Comparison of ENCODE assay signal across 22 cellular contexts in genomic region chr13:98651716-98652115, GRCh38.
DNase-seq lines count a peak whose midpoint lies in the region; ATAC-seq and TF ChIP-seq lines count a peak whose summit lies in the region.
"Had no signal": no experiment of that assay in that cellular context is flagged by ENCODE, and none has a peak within 500 bp of the region (broad histone marks: within the 10 kb centered on the region; RNA-seq: fewer than 3 reads in every experiment).

No MANE protein-coding gene starts in this region.

- POLR2A ChIA-PET in Caco-2 (lab: Charles Lee) = interaction anchor here (2.5 kb wide), 1 partner anchor 167 kb away, joined by 11 read pairs; no protein-coding TSS in a partner anchor

- H3K27ac ChIP-seq in SJCRH30 = no peak overlapping the region
- peak overlapping the region in 3 of 4 donors; percentile 49 to 73 (median 50) for H3K27ac ChIP-seq in esophagus squamous epithelium

- H3K4me1 ChIP-seq in Caco-2 = peaks cover 67% of the 10 kb centered on the region
- peaks cover 33% of the 10 kb centered on the region for H3K4me1 ChIP-seq in SJCRH30
- peaks cover 0 to 43% (median 8%) of the 10 kb centered on the region in 3 donors for H3K4me1 ChIP-seq in esophagus squamous epithelium

- no TSS peak for BruUV-seq in Caco-2 (replicated peaks; lab: Mats Ljungman, UMichigan)

- H3K4me3 Mint-ChIP-seq in Caco-2 (ENCODE audit: unreplicated experiment) = peak overlapping the region; percentile 18

- no peak for TF ChIP-seq POLR2A in esophagus squamous epithelium (IDR thresholded peaks at IDR 0.05)

- H3K27ac Mint-ChIP-seq in Caco-2 (ENCODE audit: unreplicated experiment) = peak overlapping the region; percentile 96

- H3K27me3 Mint-ChIP-seq in Caco-2 (ENCODE audit: insufficient read depth, unreplicated experiment) = no peaks in the 10 kb centered on the region

- DNase-seq in Caco-2 = no peak
- DNase-seq in SJCRH30 = peak; percentile 41 to 62
- no peak for DNase-seq in esophagus squamous epithelium (lab: John Stamatoyannopoulos, UW)
- no peak for DNase-seq in sciatic nerve (ENCODE audit: low spot score)
- DNase-seq in NCI-H69 (lab: John Stamatoyannopoulos, UW) = no peak
- no peak for DNase-seq in NCI-H128 (lab: John Stamatoyannopoulos, UW; ENCODE audit: unreplicated experiment)
- DNase-seq in anterior cingulate cortex (lab: John Stamatoyannopoulos, UW) = no peak
- DNase-seq in NCI-H2029 (lab: John Stamatoyannopoulos, UW) = no peak
- DNase-seq: AML-193, C1 segment of cervical spinal cord, DMS79, KBM-7, MM.1S, NCI-H1105, NCI-H1694, NCI-H2081 treated with DMSO at 0.1 percent for 48 hours, NCI-H2171 treated with DMSO at 0.1 percent for 48 hours, NCI-H524 treated with DMSO at 0.1 percent for 48 hours, OCI-M1, RPMI8226, SHP77 had no signal

- H3K27me3 ChIP-seq in Caco-2 (replicated peaks; ENCODE audit: control insufficient read depth, insufficient read depth, low read length) = no peaks in the 10 kb centered on the region
- H3K27me3 ChIP-seq in SJCRH30 = no peaks in the 10 kb centered on the region
- H3K27me3 ChIP-seq in esophagus squamous epithelium = no peaks in the 10 kb centered on the region

- H3K9me3 ChIP-seq in Caco-2 = no peaks in the 10 kb centered on the region
- H3K9me3 ChIP-seq in SJCRH30 (replicated peaks) = no peaks in the 10 kb centered on the region
- no peaks in the 10 kb centered on the region for H3K9me3 ChIP-seq in esophagus squamous epithelium

- H3K9me3 Mint-ChIP-seq in Caco-2 (ENCODE audit: unreplicated experiment) = no peaks in the 10 kb centered on the region

- H3K36me3 Mint-ChIP-seq in Caco-2 (ENCODE audit: insufficient read depth, unreplicated experiment) = peaks cover 5% of the 10 kb centered on the region

- CTCF ChIA-PET in Caco-2 (lab: Charles Lee) = interaction anchor here (1.1 to 2.2 kb wide), 2 partner anchors 22 to 94 kb away, joined by 4 to 15 read pairs; no protein-coding TSS in a partner anchor

- peaks cover 72% of the 10 kb centered on the region for H3K4me1 Mint-ChIP-seq in Caco-2 (ENCODE audit: low read depth, unreplicated experiment)

- intact Hi-C loops in Caco-2 (cut with micrococcal nuclease; ENCODE audit: unreplicated experiment) = loop anchor here (5.0 kb wide), 1 partner anchor 619 kb away; no protein-coding TSS in a partner anchor
- intact Hi-C loops in esophagus squamous epithelium (cut with DNase I) = loop anchor here (5.0 kb wide), 1 partner anchor 204 kb away; no protein-coding TSS in a partner anchor
- intact Hi-C loops in sciatic nerve (cut with DNase I) = no loop called here

- H3K36me3 ChIP-seq in Caco-2 (ENCODE audit: control insufficient read depth, insufficient read depth, low read length) (no peaks in the 10 kb centered on the region), SJCRH30 (no peaks in the 10 kb centered on the region), esophagus squamous epithelium (no peaks in the 10 kb centered on the region)

- TF ChIP-seq CTCF in Caco-2 (IDR thresholded peaks at IDR 0.05; ENCODE audit: insufficient read depth in 1 of 2, low read depth in 1 of 2, low read length in 1 of 2, severe bottlenecking in 1 of 2, unreplicated experiment in 1 of 2) = no peak
- TF ChIP-seq CTCF in esophagus squamous epithelium (IDR thresholded peaks at IDR 0.05) = no peak

- ATAC-seq in sciatic nerve = peak; percentile 93
- ATAC-seq: SK-N-SH treated with all-trans-retinoic acid at 6 μM for 48 hours had no signal

- H3K4me3 ChIP-seq in Caco-2 (ENCODE audit: low read depth, low read length) = no peak overlapping the region
- H3K4me3 ChIP-seq in SJCRH30 = no peak overlapping the region
- H3K4me3 ChIP-seq in esophagus squamous epithelium = no peak overlapping the region

- WGBS in esophagus squamous epithelium, 2 donors = 79 to 97% methylated on average over 6 of the region's 6 CpGs

Comparison
In these comparisons a context has a peak if more than half of its experiments do, and no peak if none do; other contexts are left out.
1. DNase-seq: peak in SJCRH30 (2 of 2); none in Caco-2 (0 of 2), esophagus squamous epithelium (single experiment), sciatic nerve (single experiment), NCI-H69 (single experiment), NCI-H128 (single experiment), anterior cingulate cortex (0 of 58) and NCI-H2029 (single experiment).